In the genomic region with DNA sequence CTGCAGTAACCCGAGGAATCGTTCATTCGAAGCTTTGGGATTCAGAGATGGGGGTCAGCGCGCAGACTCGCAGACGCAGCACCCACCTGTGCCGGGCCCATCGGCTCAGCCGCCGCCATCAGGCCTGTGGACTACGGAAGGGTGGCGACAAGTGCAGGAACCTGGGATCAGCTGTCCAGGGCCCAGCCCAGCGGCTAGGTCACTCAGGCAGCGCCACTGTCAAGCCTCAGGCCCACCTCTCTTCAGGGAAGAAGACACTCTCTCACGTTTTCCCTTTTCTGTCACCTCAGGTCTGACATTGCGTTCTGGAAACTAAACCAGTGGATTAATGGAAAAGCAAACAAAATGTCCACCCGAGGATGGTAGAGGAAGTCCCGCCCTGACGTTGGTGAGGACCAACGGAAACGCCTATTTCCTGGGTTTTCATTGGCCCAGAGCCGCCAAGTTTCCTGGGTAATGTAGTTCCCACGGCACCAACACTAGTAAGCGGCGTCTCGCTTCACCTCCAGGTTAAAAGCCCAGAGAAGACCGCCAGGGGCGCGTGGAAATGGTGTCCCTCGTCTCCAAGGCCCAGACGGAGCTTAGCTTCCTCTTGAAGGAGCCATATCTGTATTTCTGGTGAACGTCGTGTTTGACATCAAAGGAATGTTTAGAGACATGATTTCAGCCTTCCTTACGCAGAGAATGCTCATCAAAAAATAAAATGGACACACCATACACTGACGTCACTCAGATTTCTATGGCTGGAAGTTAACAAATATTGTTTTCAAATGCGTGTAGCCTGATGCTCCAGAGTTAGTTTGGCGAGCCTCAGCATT, we compare ENCODE assay signal across 8 cellular contexts. TPM values are rescaled to one million over a fixed set of nuclear protein-coding genes. Genes with fewer than 3 reads are reported as not detected.
DNase-seq lines count a peak whose midpoint lies in the region; ATAC-seq, FAIRE-seq and TF ChIP-seq lines count a peak whose summit lies in the region.

A gene (minus strand): TSS at position 376 of the 818 bp plus-strand sequence. CDS start 257 bp downstream, at position 119.

- H3K27ac Mint-ChIP-seq in nephron progenitor cell = peak within 1 kb of the TSS; percentile 83
- H3K27ac Mint-ChIP-seq in stimulated activated naive CD8-positive, alpha-beta T cell treated with anti-CD3 and anti-CD28 coated beads, Interleukin-15, Interleukin-2, amounts not matched to agents 100 ng/mL and 50 ng/mL, for 24 hours = peak within 1 kb of the TSS; percentile 89

- TF ChIP-seq CTCF in fibroblast of villous mesenchyme (IDR thresholded peaks at IDR 0.05; ENCODE audit: insufficient read depth, low read depth, low read length) (peak; percentile 79), nephron progenitor cell (IDR thresholded peaks at IDR 0.05) (peak; percentile 45)

- H3K4me3 Mint-ChIP-seq in nephron progenitor cell = peak within 1 kb of the TSS; percentile 96
- peak within 1 kb of the TSS; percentile 92 for H3K4me3 Mint-ChIP-seq in stimulated activated naive CD8-positive, alpha-beta T cell treated with anti-CD3 and anti-CD28 coated beads, Interleukin-15, Interleukin-2, amounts not matched to agents 100 ng/mL and 50 ng/mL, for 24 hours

- peak; percentile 67 for DNase-seq in DMS79 treated with DMSO at 0.1 percent for 48 hours (lab: John Stamatoyannopoulos, UW)
- DNase-seq in KBM-7 = peak; percentile 89
- peak; percentile 69 for DNase-seq in RCC 7860 (ENCODE audit: low spot score)
- peak; percentile 94 for DNase-seq in activated effector memory CD4-positive, alpha-beta T cell treated with anti-CD3 and anti-CD28 coated beads, Interleukin-2, amount 50 U/mL, for 16 hours
- DNase-seq in fibroblast of villous mesenchyme (ENCODE audit: low read depth) = peak; percentile 96
- DNase-seq in nephron progenitor cell = peak; percentile 77

- peak; percentile 57 for FAIRE-seq in RCC 7860 (lab: Jason Lieb, UNC)

- peaks cover 10% of the 10 kb centered on the region for H3K4me1 Mint-ChIP-seq in nephron progenitor cell
- H3K4me1 Mint-ChIP-seq in stimulated activated naive CD8-positive, alpha-beta T cell treated with anti-CD3 and anti-CD28 coated beads, Interleukin-15, Interleukin-2, amounts not matched to agents 100 ng/mL and 50 ng/mL, for 24 hours (ENCODE audit: low read depth) = peaks cover 23% of the 10 kb centered on the region

- in situ Hi-C loops in KBM-7 (cut with MboI; ENCODE audit: low pct_unique_long_range_greater_than_20kb, low sequenced_read_pairs) = no loop called here

- H3K27me3 Mint-ChIP-seq in nephron progenitor cell (ENCODE audit: low read depth, poor library complexity) = peaks cover 22% of the 10 kb centered on the region
- peaks cover 3% of the 10 kb centered on the region for H3K27me3 Mint-ChIP-seq in stimulated activated naive CD8-positive, alpha-beta T cell treated with anti-CD3 and anti-CD28 coated beads, Interleukin-15, Interleukin-2, amounts not matched to agents 100 ng/mL and 50 ng/mL, for 24 hours

- peaks cover 62% of the 10 kb centered on the region for H3K36me3 Mint-ChIP-seq in nephron progenitor cell (ENCODE audit: low read depth)
- H3K36me3 Mint-ChIP-seq in stimulated activated naive CD8-positive, alpha-beta T cell treated with anti-CD3 and anti-CD28 coated beads, Interleukin-15, Interleukin-2, amounts not matched to agents 100 ng/mL and 50 ng/mL, for 24 hours (ENCODE audit: low read depth) = peaks cover 67% of the 10 kb centered on the region

- H3K9me3 Mint-ChIP-seq in nephron progenitor cell = peaks cover 93% of the 10 kb centered on the region
- peaks cover 60% of the 10 kb centered on the region for H3K9me3 Mint-ChIP-seq in stimulated activated naive CD8-positive, alpha-beta T cell treated with anti-CD3 and anti-CD28 coated beads, Interleukin-15, Interleukin-2, amounts not matched to agents 100 ng/mL and 50 ng/mL, for 24 hours

- peak within 1 kb of the TSS; percentile 70 for H3K4me3 ChIP-seq in fibroblast of villous mesenchyme (ENCODE audit: low read depth, low read length)

- peak; percentile 98 for ATAC-seq in GM21619 (IDR thresholded peaks at IDR 0.05; ENCODE audit: unreplicated experiment)

RNA-seq across cellular contexts. Expression of the gene that starts here (rescaled TPM):
- total RNA-seq in fibroblast of villous mesenchyme = 10.8 and 16.1 TPM in 2 replicates

Comparison
In these comparisons a context has a peak if more than half of its experiments do, and no peak if none do; other contexts are left out.
1. Peak in every context shown above with its lines: DNase-seq, ATAC-seq and H3K4me3 ChIP-seq.